Comparison of ENCODE assay signal across 7 cellular contexts in genomic region chrX:6175914-6176313, GRCh38. TPM values are rescaled to one million over a fixed set of nuclear protein-coding genes. Genes with fewer than 3 reads are reported as not detected.
"Had no signal": no experiment of that assay in that cellular context is flagged by ENCODE, and none has a peak within 500 bp of the region (broad histone marks: within the 10 kb centered on the region; RNA-seq: fewer than 3 reads in every experiment).

No MANE protein-coding gene starts in this region.

- H3K27ac ChIP-seq: KMS-11 had no signal

- H3K4me2 ChIP-seq: KMS-11 had no signal

- H3K9ac ChIP-seq: KMS-11 had no signal

- ATAC-seq: K562 had no signal

- DNase-seq: GOT3, H7, HCEC 1CT, IMR-90 had no signal

- H3K4me3 ChIP-seq: K562 had no signal

RNA-seq across cellular contexts. Expression of gene NLGN4X, which starts 52.8 kb away (rescaled TPM):
- total RNA-seq: HT-29, IMR-90 had no signal
- polyA plus RNA-seq: IMR-90, K562 had no signal
